9 cellular contexts compared by ENCODE assay signal in the genomic region with DNA sequence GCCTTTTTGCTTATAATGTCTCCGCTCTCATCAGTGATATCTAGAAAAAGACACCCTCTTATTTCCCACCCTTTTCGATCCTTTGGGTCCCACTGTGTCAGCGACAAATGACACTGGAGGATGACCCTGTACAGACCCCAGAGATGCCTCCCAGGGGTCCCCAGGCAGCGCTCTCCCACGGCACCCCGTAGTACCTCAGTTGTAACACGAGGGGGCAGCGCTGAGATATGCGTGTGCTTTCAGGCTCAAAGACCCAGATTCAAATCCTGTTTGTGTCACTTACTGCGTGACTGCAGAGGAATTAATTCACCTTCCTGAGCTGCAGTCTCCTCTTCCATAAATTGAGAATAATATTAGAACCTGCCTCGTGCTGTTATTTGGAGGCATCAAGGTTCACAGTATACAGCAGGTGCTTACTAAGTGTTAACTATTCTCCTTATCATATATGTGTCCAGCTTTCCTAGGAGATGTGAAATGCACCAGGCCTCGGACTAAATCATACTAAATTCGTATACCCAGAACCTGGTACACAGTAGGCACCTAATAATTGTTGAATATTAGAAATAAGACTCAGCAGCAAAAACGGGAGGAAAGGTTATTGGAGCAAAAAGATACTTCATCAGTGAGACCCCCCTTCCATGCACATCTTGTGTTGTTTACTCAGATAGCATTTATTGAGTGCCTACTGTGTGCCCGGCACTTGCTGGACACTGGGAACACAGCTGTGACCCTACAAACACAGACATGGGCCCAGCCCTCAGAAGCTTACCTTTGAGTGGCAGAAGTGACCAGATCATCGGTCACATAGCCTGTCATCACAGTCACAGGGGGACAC.
A peak's percentile ranks its signal among the peaks of the same experiment; 100 is the strongest.
DNase-seq lines count a peak whose midpoint lies in the region; ATAC-seq and TF ChIP-seq lines count a peak whose summit lies in the region.
"Had no signal": no experiment of that assay in that cellular context is flagged by ENCODE, and none has a peak within 500 bp of the region (broad histone marks: within the 10 kb centered on the region; RNA-seq: fewer than 3 reads in every experiment).

No MANE protein-coding gene starts in this region.

- CTCF ChIA-PET in BJ (lab: Yijun Ruan, JAX): no interaction called here
- CTCF ChIA-PET in WTC11 (lab: Charles Lee): interaction anchor here (1.3 to 12.8 kb wide), 2 partner anchors 13 to 31 kb away, joined by 3 to 188 read pairs; no protein-coding TSS in a partner anchor

- WGBS in stomach, 5 donors: 70 to 77% (median 75%) methylated on average over 16 of the region's 16 CpGs

- POLR2A ChIA-PET in BJ (lab: Charles Lee): no interaction called here
- POLR2A ChIA-PET in WTC11 (lab: Charles Lee): no interaction called here

- H3K9me3 ChIP-seq in left lung: no peaks in the 10 kb centered on the region
- H3K9me3 ChIP-seq in stomach: no peaks in the 10 kb centered on the region
- H3K9me3 ChIP-seq: pancreas had no signal

- intact Hi-C loops in left lung (cut with DNase I): no loop called here
- intact Hi-C loops in stomach (cut with DNase I; ENCODE audit: low total_unique reads): no loop called here

- no peaks in the 10 kb centered on the region for H3K36me3 Mint-ChIP-seq in WTC11

- H3K27ac ChIP-seq in left lung (no peak overlapping the region), stomach (no peak overlapping the region)
- H3K27ac ChIP-seq: pancreas had no signal

- H3K4me1 ChIP-seq in left lung: no peaks in the 10 kb centered on the region
- no peaks in the 10 kb centered on the region for H3K4me1 ChIP-seq in stomach
- H3K4me1 ChIP-seq: pancreas had no signal

- H3K9me3 Mint-ChIP-seq in WTC11: peaks cover 9% of the 10 kb centered on the region

- ATAC-seq in WTC11 (peak; percentile 67; the same call in 1 of the 2 replicates), left lung (no peak), HG02870 (IDR thresholded peaks at IDR 0.05; ENCODE audit: unreplicated experiment) (no peak), GM21737 (IDR thresholded peaks at IDR 0.05; ENCODE audit: unreplicated experiment) (no peak)
- ATAC-seq: pancreas had no signal

- no peak overlapping the region for H3K27ac Mint-ChIP-seq in WTC11

- no peaks in the 10 kb centered on the region for H3K4me1 Mint-ChIP-seq in WTC11

- H3K27me3 ChIP-seq in BJ (ENCODE audit: control insufficient read depth, insufficient read depth, low read length) (peaks cover 8% of the 10 kb centered on the region), left lung (peaks cover 0 to 28% of the 10 kb centered on the region in 2 donors), stomach (peaks cover 0 to 39% (median 6%) of the 10 kb centered on the region in 3 donors)
- H3K27me3 ChIP-seq: pancreas had no signal

- no peaks in the 10 kb centered on the region for H3K27me3 Mint-ChIP-seq in WTC11 (ENCODE audit: low read depth)

- DNase-seq in BJ (ENCODE audit: low read depth) (no peak), GM20000 (ENCODE audit: low spot score) (peak; percentile 34), WTC11 (ENCODE audit: low spot score) (peak; percentile 65), left lung (no peak), T-helper 9 cell (no peak), stomach (no peak)
- DNase-seq: pancreas had no signal

- TF ChIP-seq POLR2A in stomach (IDR thresholded peaks at IDR 0.05): no peak

- TF ChIP-seq CTCF in BJ (IDR thresholded peaks at IDR 0.05; ENCODE audit: insufficient read depth, low read depth, low read length) (peak; percentile 49), GM20000 (IDR thresholded peaks at IDR 0.05; ENCODE audit: extremely low read depth, missing control alignments) (no peak), WTC11 (IDR thresholded peaks at IDR 0.05) (peak; percentile 81), left lung (IDR thresholded peaks at IDR 0.05) (peak; percentile 17 to 42), stomach (IDR thresholded peaks at IDR 0.05) (peak in 1 of 7 experiments; percentile 29)

- H3K4me3 ChIP-seq in BJ (ENCODE audit: low read depth, low read length) (no peak overlapping the region), left lung (no peak overlapping the region), stomach (no peak overlapping the region)
- H3K4me3 ChIP-seq: pancreas had no signal

- H3K36me3 ChIP-seq in BJ (ENCODE audit: control insufficient read depth, insufficient read depth, low read length) (no peaks in the 10 kb centered on the region), left lung (no peaks in the 10 kb centered on the region), stomach (no peaks in the 10 kb centered on the region)
- H3K36me3 ChIP-seq: pancreas had no signal

- no peak for TF ChIP-seq EP300 in stomach (IDR thresholded peaks at IDR 0.05)

- no peak overlapping the region for H3K4me3 Mint-ChIP-seq in WTC11

TF ChIP-seq in WTC11, 78 proteins besides CTCF, POLR2A, EP300 and RAD21:
- TF ChIP-seq, protein P1, sequence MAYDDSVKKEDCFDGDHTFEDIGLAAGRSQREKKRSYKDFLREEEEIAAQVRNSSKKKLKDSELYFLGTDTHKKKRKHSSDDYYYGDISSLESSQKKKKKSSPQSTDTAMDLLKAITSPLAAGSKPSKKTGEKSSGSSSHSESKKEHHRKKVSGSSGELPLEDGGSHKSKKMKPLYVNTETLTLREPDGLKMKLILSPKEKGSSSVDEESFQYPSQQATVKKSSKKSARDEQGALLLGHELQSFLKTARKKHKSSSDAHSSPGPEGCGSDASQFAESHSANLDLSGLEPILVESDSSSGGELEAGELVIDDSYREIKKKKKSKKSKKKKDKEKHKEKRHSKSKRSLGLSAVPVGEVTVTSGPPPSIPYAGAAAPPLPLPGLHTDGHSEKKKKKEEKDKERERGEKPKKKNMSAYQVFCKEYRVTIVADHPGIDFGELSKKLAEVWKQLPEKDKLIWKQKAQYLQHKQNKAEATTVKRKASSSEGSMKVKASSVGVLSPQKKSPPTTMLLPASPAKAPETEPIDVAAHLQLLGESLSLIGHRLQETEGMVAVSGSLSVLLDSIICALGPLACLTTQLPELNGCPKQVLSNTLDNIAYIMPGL (CRISPR knock-in tag; IDR thresholded peaks at IDR 0.05): no peak
- peak; percentile 50; the same call in 1 of the 2 replicates for TF ChIP-seq GTF2I (CRISPR knock-in tag; conservative IDR thresholded peaks at IDR 0.05)

Comparison
In these comparisons a context has a peak if more than half of its experiments do, and no peak if none do; other contexts are left out.
1. DNase-seq: peak in GM20000 (single experiment) and WTC11 (single experiment); none in BJ (single experiment), left lung (0 of 2), T-helper 9 cell (single experiment) and stomach (single experiment).